Comparison of ENCODE assay signal across 19 cellular contexts in genomic region chr1:112079446-112079845, GRCh38.
DNase-seq lines count a peak whose midpoint lies in the region.
"Had no signal": no experiment of that assay in that cellular context is flagged by ENCODE, and none has a peak within 500 bp of the region (broad histone marks: within the 10 kb centered on the region; RNA-seq: fewer than 3 reads in every experiment).

No MANE protein-coding gene starts in this region.

- in situ Hi-C loops in G401 (cut with HindIII; ENCODE audit: low sequenced_read_pairs), result no loop called here

- DNase-seq in NCI-H82 (lab: John Stamatoyannopoulos, UW) (peak; percentile 33), NCI-H82 treated with DMSO at 0.1 percent for 48 hours (lab: John Stamatoyannopoulos, UW; ENCODE audit: unreplicated experiment) (no peak), G401 (ENCODE audit: low spot score) (peak; percentile 69), cerebellar cortex (ENCODE audit: low spot score) (peak; percentile 67), NCI-H2171 treated with DMSO at 0.1 percent for 48 hours (lab: John Stamatoyannopoulos, UW) (no peak), T1000 (lab: John Stamatoyannopoulos, UW) (no peak)
- DNase-seq: 8988T; ACHN; BE2C; CD4-positive, alpha-beta memory T cell; CD4-positive, CD25-positive, alpha-beta regulatory T cell; CD8-positive, alpha-beta memory T cell; COR-L47; DMS 273 treated with DMSO at 0.1 percent for 48 hours; DMS153; DMS53; DND-41; EL; GF-D8 had no signal

Comparison
In these comparisons a context has a peak if more than half of its experiments do, and no peak if none do; other contexts are left out.
1. DNase-seq: peak in NCI-H82 (single experiment), G401 (single experiment) and cerebellar cortex (single experiment); none in NCI-H82 treated with DMSO at 0.1 percent for 48 hours (single experiment), NCI-H2171 treated with DMSO at 0.1 percent for 48 hours (single experiment) and T1000 (single experiment).